Comparison of ENCODE assay signal across 2 cellular contexts in the genomic region with DNA sequence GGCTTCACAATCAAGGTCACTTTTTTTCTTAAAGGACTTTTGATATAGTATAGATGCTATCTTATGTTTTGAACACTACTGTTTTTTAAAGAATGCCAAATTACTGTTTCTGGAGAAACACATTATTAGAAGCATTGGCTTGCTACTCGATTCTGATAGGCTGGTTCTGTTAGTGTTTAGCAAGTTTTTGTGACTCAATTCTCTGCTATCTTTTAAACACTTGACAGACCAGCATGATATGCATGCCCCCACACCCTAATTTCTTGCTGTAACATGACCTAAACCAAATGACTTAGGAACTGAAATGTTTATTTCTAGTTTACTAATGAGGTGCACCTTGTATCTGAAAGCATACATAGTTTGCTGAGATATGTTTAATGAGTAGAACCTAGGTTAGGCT.
TF ChIP-seq lines count a peak whose summit lies in the region.

No MANE protein-coding gene starts in this region.

TF ChIP-seq in IMR-90, 13 proteins besides CTCF, POLR2A, EP300 and RAD21:
- peak; percentile 49; the same call in 1 of the 2 replicates for TF ChIP-seq CEBPB (IDR thresholded peaks at IDR 0.05; ENCODE audit: low read depth, low read length)
- peak; percentile 37; the same call in 1 of the 2 replicates for TF ChIP-seq FOS (IDR thresholded peaks at IDR 0.05; ENCODE audit: low read depth, low read length)
- TF ChIP-seq NFE2L2 (IDR thresholded peaks at IDR 0.05; ENCODE audit: low read depth, low read length) = no peak

TF ChIP-seq in HEK293T, 16 proteins besides CTCF, POLR2A, EP300 and RAD21:
- TF ChIP-seq NFRKB (IDR thresholded peaks at IDR 0.05) = no peak
- no peak for TF ChIP-seq ZNF384 (IDR thresholded peaks at IDR 0.05)
- TF ChIP-seq FOXM1 (IDR thresholded peaks at IDR 0.05; ENCODE audit: borderline replicate concordance) = no peak
- no peak for TF ChIP-seq TARDBP (IDR thresholded peaks at IDR 0.05)
